10 cellular contexts compared by ENCODE assay signal in genomic region chr1:87450615-87451209, GRCh38.
A peak's percentile ranks its signal among the peaks of the same experiment; 100 is the strongest.
DNase-seq lines count a peak whose midpoint lies in the region; ATAC-seq lines count a peak whose summit lies in the region.
"Had no signal": no experiment of that assay in that cellular context is flagged by ENCODE, and none has a peak within 500 bp of the region (broad histone marks: within the 10 kb centered on the region; RNA-seq: fewer than 3 reads in every experiment).

No MANE protein-coding gene starts in this region.

- no peaks in the 10 kb centered on the region for H3K79me1 ChIP-seq in neuronal stem cell (ENCODE audit: low read depth, low read length)

- no peak overlapping the region for H2BK5ac ChIP-seq in neuronal stem cell (ENCODE audit: low read length)

- H3K27me3 ChIP-seq in CD8-positive, alpha-beta memory T cell (ENCODE audit: insufficient read depth, low read length, poor library complexity, severe bottlenecking), result no peaks in the 10 kb centered on the region
- H3K27me3 ChIP-seq in neuronal stem cell (ENCODE audit: control insufficient read depth in 3 of 3, insufficient read depth in 3 of 3, low read depth in 1 of 3, low read length in 3 of 3), result no peaks in the 10 kb centered on the region

- H3K27ac ChIP-seq in CD8-positive, alpha-beta memory T cell (ENCODE audit: low read depth, low read length), result no peak overlapping the region
- H3K27ac ChIP-seq in neuronal stem cell (replicated peaks; ENCODE audit: low read length), result no peak overlapping the region

- no peaks in the 10 kb centered on the region for H3K36me3 Mint-ChIP-seq in CD8-positive, alpha-beta memory T cell

- H3K23ac ChIP-seq in neuronal stem cell (ENCODE audit: low read depth, low read length, poor library complexity), result no peak overlapping the region

- H4K91ac ChIP-seq in neuronal stem cell (ENCODE audit: low read depth, low read length, poor library complexity), result no peak overlapping the region

- H3K4me1 Mint-ChIP-seq in CD8-positive, alpha-beta memory T cell, result peaks cover 17 to 27% (median 24%) of the 10 kb centered on the region in 3 donors

- POLR2A ChIA-PET in CD8-positive, alpha-beta memory T cell (lab: Charles Lee), result interaction anchor here (0.8 kb wide), 1 partner anchor 122 kb away, joined by 3 read pairs; the partner anchor contains the start of gene LMO4

- no peaks in the 10 kb centered on the region for H3K9me3 Mint-ChIP-seq in CD8-positive, alpha-beta memory T cell

- no peak overlapping the region for H3K4me2 ChIP-seq in neuronal stem cell (ENCODE audit: insufficient read depth, low read length, poor library complexity, severe bottlenecking)

- peaks cover 0 to 2% of the 10 kb centered on the region in 2 donors for H3K27me3 Mint-ChIP-seq in CD8-positive, alpha-beta memory T cell

- peak in 4 of 5 donors; percentile 2 to 50 (median 7) for DNase-seq in CD8-positive, alpha-beta memory T cell
- DNase-seq in SK-N-DZ (ENCODE audit: low spot score) (peak; percentile 67), NCI-H2196 (lab: John Stamatoyannopoulos, UW; ENCODE audit: unreplicated experiment) (no peak), neuronal stem cell (ENCODE audit: low spot score) (no peak), activated gamma-delta T cell (lab: John Stamatoyannopoulos, UW) (no peak)
- DNase-seq: amniotic stem cell, NCI-H1436 treated with DMSO at 0.1 percent for 48 hours had no signal

- no peak overlapping the region for H2AFZ ChIP-seq in neuronal stem cell (ENCODE audit: low read length)

- no peak overlapping the region for H3K18ac ChIP-seq in neuronal stem cell (ENCODE audit: low read length)

- no peak overlapping the region for H3K4ac ChIP-seq in neuronal stem cell (ENCODE audit: low read length)

- no peak overlapping the region for H2BK15ac ChIP-seq in neuronal stem cell (ENCODE audit: low read length)

- no peak overlapping the region for H3K9ac ChIP-seq in neuronal stem cell (ENCODE audit: low read depth, low read length, poor library complexity)

- H2BK120ac ChIP-seq in neuronal stem cell (ENCODE audit: low read depth, low read length), result no peak overlapping the region

- CTCF ChIA-PET in CD8-positive, alpha-beta memory T cell (lab: Charles Lee), result interaction anchor here (0.7 kb wide), 1 partner anchor 125 kb away, joined by 3 read pairs; no protein-coding TSS in a partner anchor

- no peaks in the 10 kb centered on the region for H3K4me1 ChIP-seq in CD8-positive, alpha-beta memory T cell (ENCODE audit: insufficient read depth, low read length)
- no peaks in the 10 kb centered on the region for H3K4me1 ChIP-seq in neuronal stem cell (ENCODE audit: control insufficient read depth in 2 of 2, insufficient read depth in 1 of 2, low read depth in 1 of 2, low read length in 2 of 2)

- H3K27ac Mint-ChIP-seq in CD8-positive, alpha-beta memory T cell, result peak overlapping the region; percentile 3 to 91 (median 36)

- ATAC-seq in GM19438 (IDR thresholded peaks at IDR 0.05; ENCODE audit: low read depth, unreplicated experiment) (peak; percentile 32), esophagus mucosa (peak; percentile 60), HG03196 (IDR thresholded peaks at IDR 0.05; ENCODE audit: unreplicated experiment) (no peak)

- H3K14ac ChIP-seq in neuronal stem cell (ENCODE audit: low read length), result no peak overlapping the region

- no CpG with 5 or more reads among the region's 8 CpGs for WGBS in neuronal stem cell (ENCODE audit: extremely low coverage in 2 of 2, insufficient read length in 2 of 2, insufficient replicate concordance in 1 of 2), 2 donors

- H4K8ac ChIP-seq in neuronal stem cell (ENCODE audit: low read depth, low read length), result no peak overlapping the region

- H3K36me3 ChIP-seq in CD8-positive, alpha-beta memory T cell (ENCODE audit: insufficient read depth, low read length), result no peaks in the 10 kb centered on the region
- no peaks in the 10 kb centered on the region for H3K36me3 ChIP-seq in neuronal stem cell (replicated peaks in 1 of 2; ENCODE audit: control insufficient read depth in 2 of 2, insufficient read depth in 2 of 2, low read length in 2 of 2)

- peak overlapping the region in 5 of 7 donors; percentile 24 to 82 (median 57) for H3K4me3 Mint-ChIP-seq in CD8-positive, alpha-beta memory T cell

- H2AK5ac ChIP-seq in neuronal stem cell (ENCODE audit: low read depth, low read length), result no peak overlapping the region

- H3K4me3 ChIP-seq in CD8-positive, alpha-beta memory T cell (ENCODE audit: low read length), result no peak overlapping the region
- H3K4me3 ChIP-seq in neuronal stem cell (ENCODE audit: low read length in 2 of 2), result no peak overlapping the region

- no peak overlapping the region for H2BK12ac ChIP-seq in neuronal stem cell (ENCODE audit: low read length)

- no peaks in the 10 kb centered on the region for H3K9me3 ChIP-seq in CD8-positive, alpha-beta memory T cell (ENCODE audit: low read length)
- peaks cover 0 to 2% of the 10 kb centered on the region in 2 donors for H3K9me3 ChIP-seq in neuronal stem cell (replicated peaks in 1 of 2; ENCODE audit: control insufficient read depth in 2 of 2, insufficient read depth in 1 of 2, low read depth in 1 of 2, low read length in 2 of 2)

Comparison
In these comparisons a context has a peak if more than half of its experiments do, and no peak if none do; other contexts are left out.
1. DNase-seq: peak in CD8-positive, alpha-beta memory T cell (4 of 5) and SK-N-DZ (single experiment); none in NCI-H2196 (single experiment), neuronal stem cell (single experiment) and activated gamma-delta T cell (single experiment).